In genomic region chr5:177447066-177447610, GRCh38 we compare ENCODE assay signal across 8 cellular contexts. TPM values are rescaled to one million over a fixed set of nuclear protein-coding genes. Genes with fewer than 3 reads are reported as not detected.
DNase-seq lines count a peak whose midpoint lies in the region; ATAC-seq and TF ChIP-seq lines count a peak whose summit lies in the region.

No MANE protein-coding gene starts in this region.

- H3K27ac ChIP-seq in AG04450 (ENCODE audit: low read depth, low read length) (no peak overlapping the region), thyroid gland (no peak overlapping the region)

- H3K36me3 Mint-ChIP-seq in naive B cell, result no peaks in the 10 kb centered on the region

- peak overlapping the region in 1 of 6 donors; percentile 85 for H3K27ac Mint-ChIP-seq in naive B cell

- H3K4me3 ChIP-seq in AG04450 (ENCODE audit: low read depth, low read length) (peak overlapping the region; percentile 73), epithelial cell of proximal tubule (ENCODE audit: low read depth, low read length) (peak overlapping the region; percentile 68), thyroid gland (replicated peaks in 1 of 3) (peak overlapping the region in 2 of 3 donors; percentile 21 to 51)

- H3K36me3 ChIP-seq in thyroid gland, result no peaks in the 10 kb centered on the region

- H3K9me3 Mint-ChIP-seq in naive B cell, result no peaks in the 10 kb centered on the region

- WGBS in thyroid gland, 2 donors, result 1% methylated on average over 17 of the region's 52 CpGs; no CpG with 5 or more reads in 1 of the 2 donors

- intact Hi-C loops in thyroid gland (cut with DNase I), result no loop called here

- H3K4me1 Mint-ChIP-seq in naive B cell, result peaks cover 44 to 50% (median 47%) of the 10 kb centered on the region in 3 donors

- no peak for TF ChIP-seq POLR2A in thyroid gland (IDR thresholded peaks at IDR 0.05)

- H3K9me3 ChIP-seq in AG04450 (ENCODE audit: control insufficient read depth, insufficient read depth, low read length), result no peaks in the 10 kb centered on the region
- no peaks in the 10 kb centered on the region for H3K9me3 ChIP-seq in thyroid gland

- H3K4me1 ChIP-seq in thyroid gland, result peaks cover 16 to 24% of the 10 kb centered on the region in 2 donors

- H3K4me3 Mint-ChIP-seq in naive B cell, result peak overlapping the region in 7 of 8 donors; percentile 49 to 86 (median 75)

- no peaks in the 10 kb centered on the region for H3K27me3 Mint-ChIP-seq in naive B cell

- peak; percentile 17 for ATAC-seq in GM18858 (IDR thresholded peaks at IDR 0.05; ENCODE audit: unreplicated experiment)
- ATAC-seq in HG03066 (IDR thresholded peaks at IDR 0.05; ENCODE audit: low read depth, unreplicated experiment), result peak; percentile 30
- peak; percentile 50 to 58 for ATAC-seq in naive B cell (ENCODE audit: low read depth in 2 of 2)

- DNase-seq in AG04450 (ENCODE audit: low read depth, low spot score) (no peak), NCI-H446 treated with DMSO at 0.1 percent for 48 hours (lab: John Stamatoyannopoulos, UW) (peak; percentile 37), epithelial cell of proximal tubule (ENCODE audit: low read depth) (no peak), naive B cell (peak; percentile 72), thyroid gland (peak; percentile 28 to 38)
- peak; percentile 65 for DNase-seq in activated CD8-positive, alpha-beta memory T cell treated with anti-CD3 and anti-CD28 coated beads, Interleukin-2, amount 50 U/mL, for 4 hours

- no peak for TF ChIP-seq CTCF in AG04450 (IDR thresholded peaks at IDR 0.05; ENCODE audit: low read depth, low read length)
- no peak for TF ChIP-seq CTCF in epithelial cell of proximal tubule (conservative IDR thresholded peaks at IDR 0.05; ENCODE audit: low read depth, low read length)
- no peak for TF ChIP-seq CTCF in thyroid gland (IDR thresholded peaks at IDR 0.05)

- H3K27me3 ChIP-seq in AG04450 (ENCODE audit: control insufficient read depth, insufficient read depth, low read length) (no peaks in the 10 kb centered on the region), thyroid gland (no peaks in the 10 kb centered on the region)

- CTCF ChIA-PET in AG04450 (lab: Charles Lee), result interaction anchor here (0.6 to 15.6 kb wide), 7 partner anchors 33 to 137 kb away, joined by 3 to 205 read pairs (median 6); no protein-coding TSS in a partner anchor

- POLR2A ChIA-PET in AG04450 (lab: Yijun Ruan, JAX), result interaction anchor here (0.6 to 2.8 kb wide), 7 partner anchors 10 to 258 kb away, joined by 3 to 15 read pairs (median 3); partner anchors contain the start of gene GRK6

RNA-seq across cellular contexts. Expression of gene PRR7, which starts 0.5 kb away (rescaled TPM):
- 1.0 and 1.6 TPM in 2 replicates for polyA plus RNA-seq in AG04450 (2011; rRNA removed)
- 0.28 and 0.43 TPM in 2 replicates for polyA minus RNA-seq in AG04450 (2011; rRNA and poly(A)+ RNA removed)
- 28.4 and 30.9 TPM in 2 replicates for total RNA-seq in epithelial cell of proximal tubule
- polyA plus RNA-seq in naive B cell (ENCODE audit: low read depth in 6 of 6), result 10 to 100 TPM; 16.2 to 39.5 (median 25.7) TPM
- total RNA-seq in thyroid gland, result 1 to 10 TPM; 1.4 to 4.7 (median 4.2) TPM

RNA-seq across cellular contexts. Expression of gene GRK6, which starts 20.7 kb away (rescaled TPM):
- polyA plus RNA-seq in AG04450 (2011; rRNA removed), result 16.4 and 21.4 TPM in 2 replicates
- polyA minus RNA-seq in AG04450 (2011; rRNA and poly(A)+ RNA removed), result 23.7 and 27.5 TPM in 2 replicates
- total RNA-seq in epithelial cell of proximal tubule, result 66.5 and 95.8 TPM in 2 replicates
- polyA plus RNA-seq in naive B cell (ENCODE audit: low read depth in 6 of 6), result 100 to 1,000 TPM in 2 of 6 donors, 10 to 100 TPM in 4; 66.5 to 178 (median 98.1) TPM
- 10 to 100 TPM; 14.0 to 27.8 (median 18.8) TPM for total RNA-seq in thyroid gland

RNA-seq across cellular contexts. Expression of gene DBN1, which starts 26.3 kb away (rescaled TPM):
- polyA plus RNA-seq in AG04450 (2011; rRNA removed), result 146 and 164 TPM in 2 replicates
- 169 and 227 TPM in 2 replicates for polyA minus RNA-seq in AG04450 (2011; rRNA and poly(A)+ RNA removed)
- total RNA-seq in epithelial cell of proximal tubule, result 430 and 471 TPM in 2 replicates
- polyA plus RNA-seq in naive B cell (ENCODE audit: low read depth in 6 of 6), result 1 to 10 TPM in 1 of 6 donors, under 1 TPM in 3, not detected in 2; 0.31 to 1.9 (median 0.65) TPM
- total RNA-seq in thyroid gland, result 10 to 100 TPM; 61.4 to 98.8 (median 68.0) TPM

RNA-seq across cellular contexts. Expression of gene F12, which starts 37.8 kb away (rescaled TPM):
- polyA plus RNA-seq in AG04450 (2011; rRNA removed) (0.35 and 0.48 TPM in 2 replicates), naive B cell (ENCODE audit: low read depth in 6 of 6) (1 to 10 TPM in 1 of 6 donors, under 1 TPM in 2, not detected in 3; 0.56 to 1.4 (median 0.57) TPM)
- 0.55 TPM in 1 of 2 replicates, not detected in the other for polyA minus RNA-seq in AG04450 (2011; rRNA and poly(A)+ RNA removed)
- total RNA-seq in epithelial cell of proximal tubule (9.2 and 12.9 TPM in 2 replicates), thyroid gland (1 to 10 TPM in 2 of 4 donors, under 1 TPM in 1, not detected in 1; 0.42 to 2.6 (median 1.1) TPM)

RNA-seq across cellular contexts. Expression of gene PFN3, which starts 46.7 kb away (rescaled TPM):
- polyA plus RNA-seq in AG04450 (2011; rRNA removed) (not detected in 2 replicates), naive B cell (ENCODE audit: low read depth in 6 of 6) (not detected)
- not detected in 2 replicates for polyA minus RNA-seq in AG04450 (2011; rRNA and poly(A)+ RNA removed)
- total RNA-seq in epithelial cell of proximal tubule (not detected in 2 replicates), thyroid gland (not detected)

Comparison
In these comparisons a context has a peak if more than half of its experiments do, and no peak if none do; other contexts are left out.
1. DNase-seq: peak in NCI-H446 treated with DMSO at 0.1 percent for 48 hours (single experiment), activated CD8-positive, alpha-beta memory T cell treated with anti-CD3 and anti-CD28 coated beads, Interleukin-2, amount 50 U/mL, for 4 hours (single experiment), naive B cell (single experiment) and thyroid gland (2 of 2); none in AG04450 (single experiment) and epithelial cell of proximal tubule (single experiment).
2. Peak in every context shown above with its lines, with median percentiles within 50 percentile points of each other: H3K4me3 ChIP-seq and ATAC-seq.